In the genomic region with DNA sequence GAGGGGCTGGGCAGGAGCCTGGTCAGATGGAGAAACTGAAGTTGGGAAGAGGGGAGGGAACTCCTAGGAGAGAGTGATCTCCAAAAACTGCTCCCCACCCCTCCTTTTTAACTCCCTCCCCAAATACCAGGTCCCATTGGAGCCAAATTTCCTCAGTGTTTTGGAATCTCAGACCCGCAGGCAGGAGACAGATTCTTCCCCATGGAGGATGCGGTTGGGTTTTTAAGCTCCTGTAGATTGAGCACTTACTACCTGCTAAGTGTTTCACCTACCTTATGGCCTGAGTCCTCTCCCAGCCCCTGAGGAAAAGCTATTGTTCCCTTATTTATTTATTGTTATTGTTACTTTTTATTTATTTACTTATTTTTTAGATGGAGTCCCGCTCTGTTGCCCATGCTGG, we compare ENCODE assay signal across 29 cellular contexts.
"Had no signal": no experiment of that assay in that cellular context is flagged by ENCODE, and none has a peak within 500 bp of the region (broad histone marks: within the 10 kb centered on the region; RNA-seq: fewer than 3 reads in every experiment).

No MANE protein-coding gene starts in this region.

- DNase-seq: activated CD4-positive, alpha-beta T cell treated with anti-CD3 and anti-CD28 coated beads for 1 hour; activated CD4-positive, alpha-beta T cell treated with anti-CD3 and anti-CD28 coated beads for 4 hours; activated CD4-positive, alpha-beta T cell treated with anti-CD3 and anti-CD28 coated beads, Interleukin-2, amount 50 U/mL, for 1 hour; activated CD4-positive, alpha-beta T cell treated with anti-CD3 and anti-CD28 coated beads, Interleukin-2, amount 50 U/mL, for 48 hours; activated CD8-positive, alpha-beta memory T cell treated with anti-CD3 and anti-CD28 coated beads for 24 hours; activated CD8-positive, alpha-beta T cell treated with anti-CD3 and anti-CD28 coated beads for 36 hours; activated effector memory CD4-positive, alpha-beta T cell treated with Interleukin-2 at 50 U/mL for 16 hours; activated gamma-delta T cell treated with Interleukin-2 at 50 U/mL for 16 hours; activated naive CD4-positive, alpha-beta T cell treated with anti-CD3 and anti-CD28 coated beads, Interleukin-2, amount 50 U/mL, for 16 hours; activated naive CD4-positive, alpha-beta T cell treated with Interleukin-2 at 50 U/mL for 16 hours; activated T-cell treated with anti-CD3 and anti-CD28 coated beads, Interleukin-2, amount 50 U/mL, for 4 hours; amniotic stem cell; anterior cingulate cortex; brain microvascular endothelial cell; caudate nucleus; cortex of kidney; effector CD8-positive, alpha-beta T cell; esophagus squamous epithelium; foreskin melanocyte; heart right ventricle; T-helper 2 cell had no signal

- H3K27ac ChIP-seq: brain microvascular endothelial cell, epithelial cell of prostate, esophagus squamous epithelium, gastroesophageal sphincter, heart right ventricle had no signal

- ATAC-seq: activated CD8-positive, alpha-beta T cell treated with anti-CD3 and anti-CD28 coated beads for 36 hours; activated T-cell treated with anti-CD3 and anti-CD28 coated beads, Interleukin-2, amount 50 U/mL, for 4 hours; activated T-helper 17 cell treated with anti-CD3 and anti-CD28 coated beads, Interleukin-2, amount 50 U/mL, for 72 hours; gastroesophageal sphincter; heart right ventricle had no signal

- H3K27me3 ChIP-seq: brain microvascular endothelial cell, esophagus squamous epithelium, gastroesophageal sphincter, heart right ventricle had no signal

- H3K9me3 ChIP-seq: esophagus squamous epithelium, gastroesophageal sphincter, heart right ventricle had no signal

- H3K36me3 ChIP-seq: brain microvascular endothelial cell, esophagus squamous epithelium, gastroesophageal sphincter, heart right ventricle had no signal

- H3K4me3 ChIP-seq: esophagus squamous epithelium, gastroesophageal sphincter, heart right ventricle had no signal

- FAIRE-seq: astrocyte, bronchial epithelial cell, colon, endometrium, endothelial cell of umbilical vein had no signal
